Comparison of ENCODE assay signal across 8 cellular contexts in genomic region chr12:109998241-109998903, GRCh38. TPM values are rescaled to one million over a fixed set of nuclear protein-coding genes. Genes with fewer than 3 reads are reported as not detected.
DNase-seq lines count a peak whose midpoint lies in the region; ATAC-seq, FAIRE-seq and TF ChIP-seq lines count a peak whose summit lies in the region.

No MANE protein-coding gene starts in this region.

- no peaks in the 10 kb centered on the region for H3K27me3 ChIP-seq in tibial artery

- H3K9me3 Mint-ChIP-seq in activated CD8-positive, alpha-beta memory T cell treated with anti-CD3 and anti-CD28 coated beads, Interleukin-2, amount 10 ng/mL, durations not matched to agents 7 days and 5 days (ENCODE audit: low read depth): no peaks in the 10 kb centered on the region
- no peaks in the 10 kb centered on the region for H3K9me3 Mint-ChIP-seq in activated T-helper 1 cell treated with anti-CD3 and anti-CD28 coated beads, Interleukin-12 subunit alpha, Interleukin-12 subunit beta, Interleukin-2, Interleukin-4 antibody, amounts not matched to agents 30 ng/mL and 10 ng/mL and 1 ng/mL, durations not matched to agents 14 hours and 24 hours and 36 hours

- H3K9me3 ChIP-seq in kidney (ENCODE audit: control insufficient read depth in 1 of 2, low read length in 2 of 2) (no peaks in the 10 kb centered on the region), tibial artery (no peaks in the 10 kb centered on the region)

- peak overlapping the region; percentile 97 for H3K27ac Mint-ChIP-seq in activated CD8-positive, alpha-beta memory T cell treated with anti-CD3 and anti-CD28 coated beads, Interleukin-2, amount 10 ng/mL, durations not matched to agents 7 days and 5 days
- peak overlapping the region; percentile 99 for H3K27ac Mint-ChIP-seq in activated T-helper 1 cell treated with anti-CD3 and anti-CD28 coated beads, Interleukin-12 subunit alpha, Interleukin-12 subunit beta, Interleukin-2, Interleukin-4 antibody, amounts not matched to agents 30 ng/mL and 10 ng/mL and 1 ng/mL, durations not matched to agents 14 hours and 24 hours and 36 hours

- peaks cover 53% of the 10 kb centered on the region for H3K4me1 Mint-ChIP-seq in activated CD8-positive, alpha-beta memory T cell treated with anti-CD3 and anti-CD28 coated beads, Interleukin-2, amount 10 ng/mL, durations not matched to agents 7 days and 5 days
- peaks cover 77% of the 10 kb centered on the region for H3K4me1 Mint-ChIP-seq in activated T-helper 1 cell treated with anti-CD3 and anti-CD28 coated beads, Interleukin-12 subunit alpha, Interleukin-12 subunit beta, Interleukin-2, Interleukin-4 antibody, amounts not matched to agents 30 ng/mL and 10 ng/mL and 1 ng/mL, durations not matched to agents 14 hours and 24 hours and 36 hours (ENCODE audit: low read depth)

- H3K4me1 ChIP-seq in kidney (ENCODE audit: control insufficient read depth in 1 of 2, insufficient read depth in 1 of 2, low read depth in 1 of 2, low read length in 2 of 2): peaks cover 8 to 18% of the 10 kb centered on the region in 2 donors
- peaks cover 0 to 58% (median 29%) of the 10 kb centered on the region in 4 donors for H3K4me1 ChIP-seq in tibial artery

- H3K36me3 Mint-ChIP-seq in activated CD8-positive, alpha-beta memory T cell treated with anti-CD3 and anti-CD28 coated beads, Interleukin-2, amount 10 ng/mL, durations not matched to agents 7 days and 5 days: peaks cover 16% of the 10 kb centered on the region
- peaks cover 20% of the 10 kb centered on the region for H3K36me3 Mint-ChIP-seq in activated T-helper 1 cell treated with anti-CD3 and anti-CD28 coated beads, Interleukin-12 subunit alpha, Interleukin-12 subunit beta, Interleukin-2, Interleukin-4 antibody, amounts not matched to agents 30 ng/mL and 10 ng/mL and 1 ng/mL, durations not matched to agents 14 hours and 24 hours and 36 hours (ENCODE audit: low read depth)

- H3K27me3 Mint-ChIP-seq in activated CD8-positive, alpha-beta memory T cell treated with anti-CD3 and anti-CD28 coated beads, Interleukin-2, amount 10 ng/mL, durations not matched to agents 7 days and 5 days: no peaks in the 10 kb centered on the region
- no peaks in the 10 kb centered on the region for H3K27me3 Mint-ChIP-seq in activated T-helper 1 cell treated with anti-CD3 and anti-CD28 coated beads, Interleukin-12 subunit alpha, Interleukin-12 subunit beta, Interleukin-2, Interleukin-4 antibody, amounts not matched to agents 30 ng/mL and 10 ng/mL and 1 ng/mL, durations not matched to agents 14 hours and 24 hours and 36 hours (ENCODE audit: insufficient read depth)

- CTCF ChIA-PET in activated CD8-positive, alpha-beta memory T cell treated with anti-CD3 and anti-CD28 coated beads, Interleukin-2, amount 10 ng/mL, durations not matched to agents 7 days and 5 days (lab: Charles Lee): interaction anchor here (1.2 to 1.3 kb wide), 3 partner anchors 49 to 471 kb away, joined by 3 to 4 read pairs (median 3); no protein-coding TSS in a partner anchor

- H3K4me3 ChIP-seq in kidney (ENCODE audit: low read length in 2 of 2) (peak overlapping the region; percentile 79 to 94), tibial artery (peak overlapping the region; percentile 93 to 96)

- FAIRE-seq in kidney (lab: Jason Lieb, UNC): no peak

- H3K27ac ChIP-seq in kidney (ENCODE audit: low read depth in 2 of 2, low read length in 2 of 2) (peak overlapping the region in 1 of 2 donors; percentile 82), tibial artery (peak overlapping the region; percentile 73 to 81)

- intact Hi-C loops in activated T-helper 1 cell treated with anti-CD3 and anti-CD28 coated beads, Interleukin-12 subunit alpha, Interleukin-12 subunit beta, Interleukin-2, Interleukin-4 antibody, amounts not matched to agents 30 ng/mL and 10 ng/mL and 1 ng/mL, durations not matched to agents 14 hours and 24 hours and 36 hours (cut with micrococcal nuclease): loop anchor here (10.0 kb wide), 2 partner anchors 286 to 424 kb away; partner anchors contain the start of genes ATP2A2, MMAB and MVK
- intact Hi-C loops in kidney (cut with DNase I): no loop called here
- intact Hi-C loops in tibial artery (cut with DNase I; ENCODE audit: low total_unique reads): loop anchor here (5.0 kb wide), 1 partner anchor 426 kb away; the partner anchor contains the start of genes MMAB and MVK

- H3K36me3 ChIP-seq in kidney (ENCODE audit: control insufficient read depth in 1 of 2, insufficient read depth in 2 of 2, low read length in 2 of 2) (no peaks in the 10 kb centered on the region), tibial artery (no peaks in the 10 kb centered on the region)

- H3K4me3 Mint-ChIP-seq in activated CD8-positive, alpha-beta memory T cell treated with anti-CD3 and anti-CD28 coated beads, Interleukin-2, amount 10 ng/mL, durations not matched to agents 7 days and 5 days: peak overlapping the region; percentile 91
- H3K4me3 Mint-ChIP-seq in activated T-helper 1 cell treated with anti-CD3 and anti-CD28 coated beads, Interleukin-12 subunit alpha, Interleukin-12 subunit beta, Interleukin-2, Interleukin-4 antibody, amounts not matched to agents 30 ng/mL and 10 ng/mL and 1 ng/mL, durations not matched to agents 14 hours and 24 hours and 36 hours: peak overlapping the region; percentile 95

- H3K9ac ChIP-seq in kidney (ENCODE audit: low read length in 2 of 2): peak overlapping the region; percentile 33 to 91

- DNase-seq in activated CD8-positive, alpha-beta memory T cell treated with anti-CD3 and anti-CD28 coated beads, Interleukin-2, amount 10 ng/mL, durations not matched to agents 7 days and 5 days: no peak
- no peak for DNase-seq in activated CD8-positive, alpha-beta memory T cell treated with anti-CD3 and anti-CD28 coated beads, Interleukin-2, amount 50 U/mL, for 4 hours
- DNase-seq in activated T-helper 1 cell treated with anti-CD3 and anti-CD28 coated beads, Interleukin-12 subunit alpha, Interleukin-12 subunit beta, Interleukin-2, Interleukin-4 antibody, amounts not matched to agents 30 ng/mL and 10 ng/mL and 1 ng/mL, durations not matched to agents 14 hours and 24 hours and 36 hours (ENCODE audit: low spot score): no peak
- DNase-seq in kidney: no peak
- DNase-seq in tibial artery: no peak
- no peak for DNase-seq in KG1 (lab: John Stamatoyannopoulos, UW)
- DNase-seq in iPS-NIHi11 (ENCODE audit: low spot score): no peak
- no peak for DNase-seq in T-helper 9 cell

- TF ChIP-seq CTCF in kidney (IDR thresholded peaks at IDR 0.05; ENCODE audit: borderline replicate concordance, extremely low read depth, insufficient read depth) (no peak), tibial artery (IDR thresholded peaks at IDR 0.05) (no peak)

- no peak for ATAC-seq in activated CD8-positive, alpha-beta memory T cell treated with anti-CD3 and anti-CD28 coated beads, Interleukin-2, amount 10 ng/mL, durations not matched to agents 7 days and 5 days

RNA-seq across cellular contexts. Expression of gene ANKRD13A, which starts 0.9 kb away (rescaled TPM):
- 10 to 100 TPM; 68.6 to 78.2 TPM for total RNA-seq in activated CD8-positive, alpha-beta memory T cell treated with anti-CD3 and anti-CD28 coated beads, Interleukin-2, amount 10 ng/mL, durations not matched to agents 7 days and 5 days
- total RNA-seq in activated T-helper 1 cell treated with anti-CD3 and anti-CD28 coated beads, Interleukin-12 subunit alpha, Interleukin-12 subunit beta, Interleukin-2, Interleukin-4 antibody, amounts not matched to agents 30 ng/mL and 10 ng/mL and 1 ng/mL, durations not matched to agents 14 hours and 24 hours and 36 hours: 60.4 and 62.4 TPM in 2 replicates
- 68.0 TPM for total RNA-seq in kidney
- 23.2 TPM for polyA plus RNA-seq in kidney (ENCODE audit: insufficient read depth, low read depth, low replicate concordance)

RNA-seq across cellular contexts. Expression of gene GIT2, which starts 2.2 kb away (rescaled TPM):
- 10 to 100 TPM; 90.6 to 92.3 TPM for total RNA-seq in activated CD8-positive, alpha-beta memory T cell treated with anti-CD3 and anti-CD28 coated beads, Interleukin-2, amount 10 ng/mL, durations not matched to agents 7 days and 5 days
- 86.2 and 87.5 TPM in 2 replicates for total RNA-seq in activated T-helper 1 cell treated with anti-CD3 and anti-CD28 coated beads, Interleukin-12 subunit alpha, Interleukin-12 subunit beta, Interleukin-2, Interleukin-4 antibody, amounts not matched to agents 30 ng/mL and 10 ng/mL and 1 ng/mL, durations not matched to agents 14 hours and 24 hours and 36 hours
- 46.2 TPM for total RNA-seq in kidney
- polyA plus RNA-seq in kidney (ENCODE audit: insufficient read depth, low read depth, low replicate concordance): 10.4 TPM

RNA-seq across cellular contexts. Expression of gene C12orf76, which starts 50.0 kb away (rescaled TPM):
- total RNA-seq in activated CD8-positive, alpha-beta memory T cell treated with anti-CD3 and anti-CD28 coated beads, Interleukin-2, amount 10 ng/mL, durations not matched to agents 7 days and 5 days: 10 to 100 TPM; 14.8 to 17.3 TPM
- total RNA-seq in activated T-helper 1 cell treated with anti-CD3 and anti-CD28 coated beads, Interleukin-12 subunit alpha, Interleukin-12 subunit beta, Interleukin-2, Interleukin-4 antibody, amounts not matched to agents 30 ng/mL and 10 ng/mL and 1 ng/mL, durations not matched to agents 14 hours and 24 hours and 36 hours: 20.3 and 20.8 TPM in 2 replicates
- 14.6 TPM for total RNA-seq in kidney
- polyA plus RNA-seq in kidney (ENCODE audit: insufficient read depth, low read depth, low replicate concordance): 15.8 TPM
